8 cellular contexts compared by ENCODE assay signal in genomic region chr2:177211602-177212105, GRCh38. TPM values are rescaled to one million over a fixed set of nuclear protein-coding genes. Genes with fewer than 3 reads are reported as not detected.
DNase-seq lines count a peak whose midpoint lies in the region; ATAC-seq and TF ChIP-seq lines count a peak whose summit lies in the region.

No MANE protein-coding gene starts in this region.

- TF ChIP-seq CTCF in CD8-positive, alpha-beta T cell (IDR thresholded peaks at IDR 0.05) = no peak
- no peak for TF ChIP-seq CTCF in dorsolateral prefrontal cortex (IDR thresholded peaks at IDR 0.05 in 54 of 56, conservative IDR thresholded peaks at IDR 0.05 in 2 of 56; ENCODE audit: low read depth in 1 of 56, partially characterized antibody in 56 of 56)
- no peak for TF ChIP-seq CTCF in neural progenitor cell (IDR thresholded peaks at IDR 0.05)

- no peak for ATAC-seq in CD8-positive, alpha-beta T cell
- ATAC-seq in HG03045 (IDR thresholded peaks at IDR 0.05; ENCODE audit: unreplicated experiment) (no peak), HG03460 (IDR thresholded peaks at IDR 0.05; ENCODE audit: unreplicated experiment) (no peak), HG02970 (IDR thresholded peaks at IDR 0.05; ENCODE audit: low FRiP score, unreplicated experiment) (no peak)

- H3K27me3 ChIP-seq in CD8-positive, alpha-beta T cell (ENCODE audit: insufficient read depth, low read length) = no peaks in the 10 kb centered on the region
- H3K27me3 ChIP-seq in MG63 (no peaks in the 10 kb centered on the region), dorsolateral prefrontal cortex (no peaks in the 10 kb centered on the region), neural progenitor cell (no peaks in the 10 kb centered on the region)

- peaks cover 44% of the 10 kb centered on the region for H3K4me1 ChIP-seq in CD8-positive, alpha-beta T cell (ENCODE audit: insufficient read depth, low read length)
- H3K4me1 ChIP-seq in neural progenitor cell = peaks cover 18% of the 10 kb centered on the region

- peaks cover 47% of the 10 kb centered on the region for H3K4me1 Mint-ChIP-seq in CD8-positive, alpha-beta T cell (ENCODE audit: low read depth)
- H3K4me1 Mint-ChIP-seq in neural progenitor cell = peaks cover 26% of the 10 kb centered on the region

- peaks cover 37% of the 10 kb centered on the region for H3K36me3 Mint-ChIP-seq in CD8-positive, alpha-beta T cell
- H3K36me3 Mint-ChIP-seq in neural progenitor cell = peaks cover 20% of the 10 kb centered on the region

- intact Hi-C loops in CD8-positive, alpha-beta T cell (cut with DNase I, micrococcal nuclease) = loop anchor here (1.0 to 5.0 kb wide), 13 partner anchors 15 to 1241 kb away; partner anchors contain the start of genes AGPS (in 1 of the 2), LNPK (in 1 of the 2), NFE2L2 (in 1 of the 2) and PJVK (in 1 of the 2)
- intact Hi-C loops in dorsolateral prefrontal cortex (cut with DNase I) = loop anchor here (1.0 to 5.0 kb wide), 5 partner anchors 47 to 121 kb away; partner anchors contain the start of gene NFE2L2 (in 1 of the 2)

- H3K9me3 ChIP-seq in CD8-positive, alpha-beta T cell (ENCODE audit: low read length) = no peaks in the 10 kb centered on the region
- H3K9me3 ChIP-seq in MG63 (no peaks in the 10 kb centered on the region), neural progenitor cell (ENCODE audit: low read depth) (no peaks in the 10 kb centered on the region)

- peaks cover 32% of the 10 kb centered on the region for H3F3A ChIP-seq in neural progenitor cell (ENCODE audit: low read depth)

- CTCF ChIA-PET in CD8-positive, alpha-beta T cell (lab: Charles Lee) = interaction anchor here (1.0 to 1.6 kb wide), 4 partner anchors 46 to 122 kb away, joined by 4 to 15 read pairs (median 4); partner anchors contain the start of gene NFE2L2

- peak overlapping the region; percentile 83 for H3K4me3 ChIP-seq in CD8-positive, alpha-beta T cell (ENCODE audit: low read depth, low read length)
- H3K4me3 ChIP-seq in MG63 (peak overlapping the region; percentile 83), dorsolateral prefrontal cortex (peak overlapping the region; percentile 58 to 95 (median 86)), neural progenitor cell (peak overlapping the region; percentile 96)

- H3K27ac Mint-ChIP-seq in CD8-positive, alpha-beta T cell = peak overlapping the region; percentile 100
- peak overlapping the region; percentile 99 for H3K27ac Mint-ChIP-seq in neural progenitor cell

- DNase-seq in CD8-positive, alpha-beta T cell = no peak
- DNase-seq in MG63 (no peak), dorsolateral prefrontal cortex (no peak), neural progenitor cell (ENCODE audit: low spot score) (no peak), NCI-H1105 treated with DMSO at 0.1 percent for 48 hours (lab: John Stamatoyannopoulos, UW) (no peak)

- H4K20me1 ChIP-seq in neural progenitor cell (ENCODE audit: low read depth) = peaks cover 36% of the 10 kb centered on the region

- H3K4me3 Mint-ChIP-seq in CD8-positive, alpha-beta T cell = peak overlapping the region; percentile 88
- H3K4me3 Mint-ChIP-seq in neural progenitor cell = peak overlapping the region; percentile 93

- peak overlapping the region; percentile 90 for H3K4me2 ChIP-seq in neural progenitor cell

- H3K9me3 Mint-ChIP-seq in CD8-positive, alpha-beta T cell = no peaks in the 10 kb centered on the region
- H3K9me3 Mint-ChIP-seq in neural progenitor cell = no peaks in the 10 kb centered on the region

- peaks cover 7% of the 10 kb centered on the region for H3K36me3 ChIP-seq in CD8-positive, alpha-beta T cell (ENCODE audit: insufficient read depth, low read length)
- H3K36me3 ChIP-seq in MG63 = peaks cover 35% of the 10 kb centered on the region
- H3K36me3 ChIP-seq in neural progenitor cell = peaks cover 6% of the 10 kb centered on the region

- H2AFZ ChIP-seq in neural progenitor cell (replicated peaks) = peak overlapping the region; percentile 77

- no peaks in the 10 kb centered on the region for H3K27me3 Mint-ChIP-seq in CD8-positive, alpha-beta T cell (ENCODE audit: low read depth)
- peaks cover 7% of the 10 kb centered on the region for H3K27me3 Mint-ChIP-seq in neural progenitor cell (ENCODE audit: insufficient read depth, low read depth)

- H3K79me2 ChIP-seq in neural progenitor cell (ENCODE audit: low read depth) = peaks cover 63% of the 10 kb centered on the region

- H3K27ac ChIP-seq in CD8-positive, alpha-beta T cell (ENCODE audit: low read depth, low read length) = peak overlapping the region; percentile 100
- H3K27ac ChIP-seq in dorsolateral prefrontal cortex (peak overlapping the region; percentile 92 to 100 (median 99)), neural progenitor cell (peak overlapping the region; percentile 99)

- H3K9ac ChIP-seq in neural progenitor cell = peak overlapping the region; percentile 93

- POLR2A ChIA-PET in CD8-positive, alpha-beta T cell (lab: Charles Lee) = interaction anchor here (0.7 to 4.7 kb wide), 14 partner anchors 10 to 340 kb away, joined by 3 to 129 read pairs (median 3); partner anchors contain the start of gene NFE2L2

RNA-seq across cellular contexts. Expression of gene HNRNPA3, which starts 0.9 kb away (rescaled TPM):
- 100 to 1,000 TPM; 144 to 160 TPM for total RNA-seq in CD8-positive, alpha-beta T cell
- total RNA-seq in MG63 (2014; rRNA removed; shearing (Covaris generic); ENCODE audit: low replicate concordance) = 21.1 and 36.5 TPM in 2 replicates
- total RNA-seq in dorsolateral prefrontal cortex (100 to 1,000 TPM; 105 to 187 (median 137) TPM), neural progenitor cell (ENCODE audit: low replicate concordance) (85.0 and 107 TPM in 2 replicates)

RNA-seq across cellular contexts. Expression of gene NFE2L2, which starts 52.9 kb away (rescaled TPM):
- 10 to 100 TPM; 81.7 to 88.7 TPM for total RNA-seq in CD8-positive, alpha-beta T cell
- 71.7 and 97.4 TPM in 2 replicates for total RNA-seq in MG63 (2014; rRNA removed; shearing (Covaris generic); ENCODE audit: low replicate concordance)
- total RNA-seq in dorsolateral prefrontal cortex (100 to 1,000 TPM in 7 of 120 experiments, 10 to 100 TPM in 113; 41.4 to 116 (median 63.8) TPM), neural progenitor cell (ENCODE audit: low replicate concordance) (13.9 and 17.7 TPM in 2 replicates)
